Comparison of ENCODE assay signal across 15 cellular contexts in the genomic region with DNA sequence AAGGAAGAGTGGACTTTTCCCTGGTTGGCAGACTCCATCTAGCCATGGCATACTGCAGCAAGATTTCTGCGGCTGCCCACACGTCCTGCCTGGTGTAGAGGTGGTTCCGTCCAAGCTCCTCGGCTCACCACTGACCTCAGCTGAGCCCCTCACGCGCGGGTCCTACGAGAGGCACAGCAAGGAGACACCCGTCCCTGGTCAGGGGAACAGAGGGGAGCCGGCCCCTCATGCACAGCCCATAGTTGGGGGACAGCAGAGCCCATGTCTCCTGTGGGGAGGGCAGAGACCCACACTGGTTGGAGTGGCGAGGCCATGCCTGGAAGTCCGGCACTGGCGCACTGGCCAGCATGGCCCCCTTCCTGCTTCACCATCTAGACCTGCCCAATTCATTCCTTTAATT.
DNase-seq lines count a peak whose midpoint lies in the region; ATAC-seq, FAIRE-seq and TF ChIP-seq lines count a peak whose summit lies in the region.
"Had no signal": no experiment of that assay in that cellular context is flagged by ENCODE, and none has a peak within 500 bp of the region (broad histone marks: within the 10 kb centered on the region; RNA-seq: fewer than 3 reads in every experiment).

No MANE protein-coding gene starts in this region.

- DNase-seq in cardiac septum (ENCODE audit: low spot score) (peak; percentile 27), Right ventricle myocardium superior (no peak), kidney (peak; percentile 52), posterior vena cava (ENCODE audit: low spot score) (peak; percentile 47), GM03348 (ENCODE audit: low spot score) (no peak)
- no peak for DNase-seq in activated CD8-positive, alpha-beta memory T cell treated with anti-CD3 and anti-CD28 coated beads, Interleukin-2, amount 50 U/mL, for 48 hours
- DNase-seq: COR-L47, GOT3, MG63, NCI-H1092, NCI-H2081 treated with DMSO at 0.1 percent for 48 hours, NCI-H510A treated with DMSO at 0.1 percent for 48 hours had no signal

- no peak overlapping the region for H3K27ac ChIP-seq in kidney (ENCODE audit: low read depth in 2 of 2, low read length in 2 of 2)
- H3K27ac ChIP-seq: A549, KMS-11 had no signal

- intact Hi-C loops in cardiac septum (cut with DNase I) (no loop called here), Right ventricle myocardium superior (cut with DNase I) (no loop called here), kidney (cut with DNase I) (no loop called here), posterior vena cava (cut with DNase I) (loop anchor here in 1 of 2 donors (5.0 kb wide), 1 partner anchor 37 kb away; no protein-coding TSS in a partner anchor)

- no peak for TF ChIP-seq CTCF in kidney (IDR thresholded peaks at IDR 0.05; ENCODE audit: borderline replicate concordance, extremely low read depth, insufficient read depth)

- no peaks in the 10 kb centered on the region for H3K36me3 ChIP-seq in kidney (ENCODE audit: control insufficient read depth in 1 of 2, insufficient read depth in 2 of 2, low read length in 2 of 2)
- H3K36me3 ChIP-seq: MG63 had no signal

- no peak for FAIRE-seq in kidney (lab: Jason Lieb, UNC)
- FAIRE-seq: A549 had no signal

- no peak overlapping the region for H3K9ac ChIP-seq in kidney (ENCODE audit: low read length in 2 of 2)
- H3K9ac ChIP-seq: KMS-11 had no signal

- no peaks in the 10 kb centered on the region for H3K9me3 ChIP-seq in kidney (ENCODE audit: control insufficient read depth in 1 of 2, low read length in 2 of 2)
- H3K9me3 ChIP-seq: A549, MG63 had no signal

- no peaks in the 10 kb centered on the region for H3K4me1 ChIP-seq in kidney (ENCODE audit: control insufficient read depth in 1 of 2, insufficient read depth in 1 of 2, low read depth in 1 of 2, low read length in 2 of 2)

- H3K4me3 ChIP-seq in kidney (ENCODE audit: low read length in 2 of 2): no peak overlapping the region
- H3K4me3 ChIP-seq: A549, MG63 had no signal

- ATAC-seq in Right ventricle myocardium superior (ENCODE audit: poor library complexity) (no peak), HG03342 (IDR thresholded peaks at IDR 0.05; ENCODE audit: unreplicated experiment) (no peak)
- ATAC-seq: A549 had no signal

Comparison
In these comparisons a context has a peak if more than half of its experiments do, and no peak if none do; other contexts are left out.
1. DNase-seq: peak in cardiac septum (single experiment), kidney (single experiment) and posterior vena cava (single experiment); none in Right ventricle myocardium superior (single experiment), GM03348 (single experiment) and activated CD8-positive, alpha-beta memory T cell treated with anti-CD3 and anti-CD28 coated beads, Interleukin-2, amount 50 U/mL, for 48 hours (single experiment).